11 cellular contexts compared by ENCODE assay signal in the genomic region with DNA sequence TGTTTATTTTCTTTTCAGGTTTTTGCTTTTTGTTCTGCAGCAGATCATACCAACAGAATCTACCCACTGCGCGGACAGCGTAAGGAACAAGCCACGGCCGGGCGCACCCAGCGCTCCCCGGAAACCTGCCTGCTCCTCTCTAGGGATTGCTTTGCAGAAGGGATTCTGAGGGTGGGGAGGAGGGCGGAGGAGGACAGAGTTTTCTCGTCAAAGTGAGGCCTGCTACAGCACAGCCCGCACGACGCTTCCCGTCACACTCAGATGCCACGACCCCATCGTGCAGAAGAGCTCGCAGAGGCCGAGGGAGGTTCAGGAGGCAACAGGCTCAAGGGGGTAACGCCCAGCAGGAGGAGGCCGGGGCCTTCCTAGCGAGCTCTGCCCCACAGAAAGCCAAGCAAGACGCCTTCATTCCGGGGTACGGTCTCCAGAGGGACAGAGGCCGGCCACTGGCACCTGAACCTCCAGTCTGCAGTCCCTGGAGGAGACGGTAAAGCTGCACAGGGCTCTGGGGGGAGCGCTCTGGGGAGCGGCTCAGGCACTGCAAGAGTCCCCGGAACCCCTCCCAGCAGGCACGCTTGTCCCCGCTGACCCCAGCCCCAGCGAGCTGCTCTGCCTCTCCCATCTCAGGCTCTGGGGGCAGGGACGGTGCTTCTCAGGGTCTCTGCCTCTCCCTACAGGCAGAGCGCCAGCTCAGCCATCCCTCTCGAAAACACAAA. TPM values are rescaled to one million over a fixed set of nuclear protein-coding genes. Genes with fewer than 3 reads are reported as not detected.
A peak's percentile ranks its signal among the peaks of the same experiment; 100 is the strongest.
DNase-seq lines count a peak whose midpoint lies in the region; ATAC-seq and TF ChIP-seq lines count a peak whose summit lies in the region.
"Had no signal": no experiment of that assay in that cellular context is flagged by ENCODE, and none has a peak within 500 bp of the region (broad histone marks: within the 10 kb centered on the region; RNA-seq: fewer than 3 reads in every experiment).

No MANE protein-coding gene starts in this region.

- DNase-seq in cardiac muscle cell (ENCODE audit: low read depth in 1 of 2, low spot score in 1 of 2) (no peak), left cardiac atrium (no peak), esophagus muscularis mucosa (ENCODE audit: extremely low spot score) (no peak), upper lobe of left lung (peak in 1 of 2 donors; percentile 73), prostate gland (ENCODE audit: low spot score) (no peak), T-cell (no peak)
- DNase-seq in naive thymus-derived CD8-positive, alpha-beta T cell, result no peak
- DNase-seq in stimulated activated CD4-positive, alpha-beta T cell treated with anti-CD3 and anti-CD28 coated beads, Interleukin-4, amount 100 ng/mL, for 24 hours, result no peak
- DNase-seq: activated CD4-positive, alpha-beta T cell treated with anti-CD3 and anti-CD28 coated beads for 4 hours; body of pancreas had no signal

- H3K4me1 Mint-ChIP-seq in naive thymus-derived CD8-positive, alpha-beta T cell, result peaks cover 28 to 79% (median 60%) of the 10 kb centered on the region in 4 donors
- peaks cover 42 to 70% (median 68%) of the 10 kb centered on the region in 3 donors for H3K4me1 Mint-ChIP-seq in T-cell

- TF ChIP-seq EP300 in esophagus muscularis mucosa (IDR thresholded peaks at IDR 0.05) (no peak), upper lobe of left lung (IDR thresholded peaks at IDR 0.05) (no peak)

- CTCF ChIA-PET in T-cell (lab: Charles Lee), result no interaction called here

- H3K27ac Mint-ChIP-seq in naive thymus-derived CD8-positive, alpha-beta T cell, result peak overlapping the region in 6 of 10 donors; percentile 15 to 86 (median 40)
- no peak overlapping the region for H3K27ac Mint-ChIP-seq in T-cell

- H3K36me3 ChIP-seq in cardiac muscle cell (no peaks in the 10 kb centered on the region), esophagus muscularis mucosa (peaks cover 0 to 43% (median 10%) of the 10 kb centered on the region in 4 donors), upper lobe of left lung (peaks cover 0 to 27% (median 3%) of the 10 kb centered on the region in 4 donors), prostate gland (no peaks in the 10 kb centered on the region)

- H3K27me3 ChIP-seq in cardiac muscle cell (no peaks in the 10 kb centered on the region), esophagus muscularis mucosa (no peaks in the 10 kb centered on the region), upper lobe of left lung (no peaks in the 10 kb centered on the region), prostate gland (replicated peaks; ENCODE audit: insufficient read depth) (no peaks in the 10 kb centered on the region)
- H3K27me3 ChIP-seq: body of pancreas had no signal

- POLR2A ChIA-PET in naive thymus-derived CD8-positive, alpha-beta T cell (lab: Charles Lee), result interaction anchor here (0.5 to 0.9 kb wide), 2 partner anchors 57 to 305 kb away, joined by 5 to 8 read pairs; no protein-coding TSS in a partner anchor
- POLR2A ChIA-PET in T-cell (lab: Charles Lee), result no interaction called here

- TF ChIP-seq POLR2A in esophagus muscularis mucosa (IDR thresholded peaks at IDR 0.05; ENCODE audit: low read depth) (no peak), upper lobe of left lung (IDR thresholded peaks at IDR 0.05) (no peak), prostate gland (IDR thresholded peaks at IDR 0.05) (no peak)

- no peak overlapping the region for H3K4me3 ChIP-seq in cardiac muscle cell
- H3K4me3 ChIP-seq in esophagus muscularis mucosa, result peak overlapping the region; percentile 23 to 42 (median 28)
- H3K4me3 ChIP-seq in upper lobe of left lung, result peak overlapping the region in 3 of 4 donors; percentile 30 to 45 (median 33)
- H3K4me3 ChIP-seq in prostate gland, result no peak overlapping the region
- H3K4me3 ChIP-seq: body of pancreas, mucosa of descending colon had no signal

- no peaks in the 10 kb centered on the region for H3K9me3 Mint-ChIP-seq in naive thymus-derived CD8-positive, alpha-beta T cell
- H3K9me3 Mint-ChIP-seq in T-cell, result no peaks in the 10 kb centered on the region

- H3K4me1 ChIP-seq in cardiac muscle cell (ENCODE audit: low read depth) (peaks cover 16% of the 10 kb centered on the region), esophagus muscularis mucosa (peaks cover 73 to 98% (median 85%) of the 10 kb centered on the region in 4 donors), upper lobe of left lung (peaks cover 64 to 98% (median 72%) of the 10 kb centered on the region in 4 donors), prostate gland (replicated peaks) (peaks cover 21% of the 10 kb centered on the region)

- no peak for TF ChIP-seq CTCF in cardiac muscle cell (IDR thresholded peaks at IDR 0.05; ENCODE audit: low read depth, low read length)
- TF ChIP-seq CTCF in esophagus muscularis mucosa (IDR thresholded peaks at IDR 0.05), result no peak
- TF ChIP-seq CTCF in upper lobe of left lung (IDR thresholded peaks at IDR 0.05), result no peak
- no peak for TF ChIP-seq CTCF in prostate gland (IDR thresholded peaks at IDR 0.05)

- intact Hi-C loops in left cardiac atrium (cut with DNase I) (no loop called here), esophagus muscularis mucosa (cut with DNase I) (no loop called here), prostate gland (cut with DNase I) (no loop called here)

- H3K27me3 Mint-ChIP-seq in naive thymus-derived CD8-positive, alpha-beta T cell, result no peaks in the 10 kb centered on the region
- H3K27me3 Mint-ChIP-seq in T-cell, result no peaks in the 10 kb centered on the region

- peak overlapping the region in 2 of 10 donors; percentile 29 to 37 for H3K4me3 Mint-ChIP-seq in naive thymus-derived CD8-positive, alpha-beta T cell
- peak overlapping the region in 1 of 3 donors; percentile 1 for H3K4me3 Mint-ChIP-seq in T-cell

- 70% methylated on average over 21 of the region's 35 CpGs for WGBS in esophagus muscularis mucosa
- 60 to 69% methylated on average over 24 to 35 of the region's 35 CpGs for WGBS in upper lobe of left lung, 2 donors
- 84% methylated on average over 35 of the region's 35 CpGs for WGBS in prostate gland

- H3K36me3 Mint-ChIP-seq in naive thymus-derived CD8-positive, alpha-beta T cell, result peaks cover 0 to 20% (median 0%) of the 10 kb centered on the region in 3 donors
- no peaks in the 10 kb centered on the region for H3K36me3 Mint-ChIP-seq in T-cell

- ATAC-seq in left cardiac atrium, result no peak
- no peak for ATAC-seq in naive thymus-derived CD8-positive, alpha-beta T cell
- no peak for ATAC-seq in upper lobe of left lung (ENCODE audit: low FRiP score in 2 of 2)
- no peak for ATAC-seq in T-cell (replicated peaks in 1 of 4)
- ATAC-seq: body of pancreas had no signal

- H3K9me3 ChIP-seq in cardiac muscle cell (ENCODE audit: low read depth) (no peaks in the 10 kb centered on the region), esophagus muscularis mucosa (no peaks in the 10 kb centered on the region), upper lobe of left lung (no peaks in the 10 kb centered on the region), prostate gland (no peaks in the 10 kb centered on the region)
- H3K9me3 ChIP-seq: body of pancreas, mucosa of descending colon had no signal

- H3K27ac ChIP-seq in cardiac muscle cell (peak overlapping the region; percentile 34), esophagus muscularis mucosa (replicated peaks in 1 of 4) (peak overlapping the region; percentile 7 to 45 (median 42)), upper lobe of left lung (peak overlapping the region; percentile 43 to 71 (median 53)), prostate gland (no peak overlapping the region)

RNA-seq across cellular contexts. Expression of a gene that starts 6.9 kb away (rescaled TPM):
- total RNA-seq in cardiac muscle cell, result 24.4 and 39.7 TPM in 2 replicates
- 19.2 and 21.3 TPM in 2 replicates for polyA plus RNA-seq in cardiac muscle cell
- 10 to 100 TPM; 14.8 to 22.3 TPM for total RNA-seq in left cardiac atrium
- total RNA-seq in esophagus muscularis mucosa, result 10 to 100 TPM; 16.2 to 36.0 (median 26.1) TPM
- total RNA-seq in naive thymus-derived CD8-positive, alpha-beta T cell, result 10 to 100 TPM; 78.1 to 86.2 TPM
- 1 to 10 TPM; 2.7 to 6.8 (median 3.1) TPM for polyA plus RNA-seq in naive thymus-derived CD8-positive, alpha-beta T cell
- 100 to 1,000 TPM in 1 of 6 donors, 10 to 100 TPM in 5; 17.0 to 106 (median 38.8) TPM for total RNA-seq in upper lobe of left lung
- total RNA-seq in prostate gland, result 10 to 100 TPM; 29.8 to 59.1 TPM
- total RNA-seq in T-cell, result 10 to 100 TPM; 68.4 to 97.5 (median 78.7) TPM

RNA-seq across cellular contexts. Expression of a gene that starts 22.0 kb away (rescaled TPM):
- total RNA-seq in cardiac muscle cell (5.3 and 9.3 TPM in 2 replicates), left cardiac atrium (10 to 100 TPM in 1 of 2 donors, 1 to 10 TPM in 1; 9.9 to 12.9 TPM), esophagus muscularis mucosa (10 to 100 TPM in 1 of 4 donors, 1 to 10 TPM in 3; 2.5 to 10.8 (median 8.5) TPM), upper lobe of left lung (10 to 100 TPM in 4 of 6 donors, 1 to 10 TPM in 2; 6.9 to 39.9 (median 16.4) TPM), prostate gland (10 to 100 TPM in 1 of 2 donors, 1 to 10 TPM in 1; 8.4 to 22.8 TPM), T-cell (10 to 100 TPM; 29.8 to 61.4 (median 32.7) TPM)
- 9.1 and 20.8 TPM in 2 replicates for polyA plus RNA-seq in cardiac muscle cell
- 10 to 100 TPM; 18.5 to 19.9 TPM for total RNA-seq in naive thymus-derived CD8-positive, alpha-beta T cell
- under 1 TPM; 0.23 to 0.84 (median 0.36) TPM for polyA plus RNA-seq in naive thymus-derived CD8-positive, alpha-beta T cell

RNA-seq across cellular contexts. Expression of a gene that starts 29.3 kb away (rescaled TPM):
- total RNA-seq in cardiac muscle cell (1.2 and 8.6 TPM in 2 replicates), left cardiac atrium (1 to 10 TPM in 1 of 2 donors, under 1 TPM in 1; 0.52 to 1.6 TPM), esophagus muscularis mucosa (under 1 TPM; 0.19 to 0.92 (median 0.66) TPM), upper lobe of left lung (1 to 10 TPM in 3 of 6 donors, under 1 TPM in 3; under 0.01 to 6.2 (median 1.1) TPM), prostate gland (1 to 10 TPM in 1 of 2 donors, under 1 TPM in 1; 0.18 to 4.7 TPM), T-cell (1 to 10 TPM; 3.5 to 5.7 (median 4.0) TPM)
- 3.0 and 9.2 TPM in 2 replicates for polyA plus RNA-seq in cardiac muscle cell
- total RNA-seq in naive thymus-derived CD8-positive, alpha-beta T cell, result 1 to 10 TPM; 1.6 to 1.8 TPM
- polyA plus RNA-seq in naive thymus-derived CD8-positive, alpha-beta T cell, result 1 to 10 TPM in 1 of 3 donors, under 1 TPM in 2; 0.52 to 1.3 (median 0.59) TPM

RNA-seq across cellular contexts. Expression of a gene that starts 43.9 kb away (rescaled TPM):
- 198 and 203 TPM in 2 replicates for total RNA-seq in cardiac muscle cell
- polyA plus RNA-seq in cardiac muscle cell, result 145 and 159 TPM in 2 replicates
- total RNA-seq in left cardiac atrium, result 10 to 100 TPM; 60.8 to 66.1 TPM
- total RNA-seq in esophagus muscularis mucosa, result 100 to 1,000 TPM in 2 of 4 donors, 10 to 100 TPM in 2; 89.7 to 125 (median 102) TPM
- total RNA-seq in naive thymus-derived CD8-positive, alpha-beta T cell, result 100 to 1,000 TPM; 106 to 109 TPM
- polyA plus RNA-seq in naive thymus-derived CD8-positive, alpha-beta T cell, result 100 to 1,000 TPM; 153 to 207 (median 155) TPM
- 100 to 1,000 TPM in 4 of 6 donors, 10 to 100 TPM in 2; 63.4 to 143 (median 108) TPM for total RNA-seq in upper lobe of left lung
- 100 to 1,000 TPM; 131 to 146 TPM for total RNA-seq in prostate gland
- total RNA-seq in T-cell, result 100 to 1,000 TPM; 136 to 185 (median 151) TPM

Comparison
In these comparisons a context has a peak if more than half of its experiments do, and no peak if none do; other contexts are left out.
1. H3K27ac ChIP-seq: peak in cardiac muscle cell (single experiment), esophagus muscularis mucosa (4 of 4) and upper lobe of left lung (4 of 4); none in prostate gland (0 of 2).
2. H3K4me3 ChIP-seq: peak in esophagus muscularis mucosa (4 of 4) and upper lobe of left lung (3 of 4); none in cardiac muscle cell (single experiment) and prostate gland (0 of 2).
3. H3K27ac Mint-ChIP-seq: peak in naive thymus-derived CD8-positive, alpha-beta T cell (6 of 10); none in T-cell (0 of 2).